In genomic region chr18:71136487-71136886, GRCh38 we compare ENCODE assay signal across 15 cellular contexts.
"Had no signal": no experiment of that assay in that cellular context is flagged by ENCODE, and none has a peak within 500 bp of the region (broad histone marks: within the 10 kb centered on the region; RNA-seq: fewer than 3 reads in every experiment).

No MANE protein-coding gene starts in this region.

- H3K4me1 ChIP-seq: neural progenitor cell, upper lobe of left lung had no signal

- ATAC-seq: activated CD4-positive, CD25-positive, alpha-beta regulatory T cell treated with anti-CD3 and anti-CD28 coated beads, Interleukin-2, amount 50 U/mL, for 24 hours; stimulated activated memory B cell treated with anti-CD40 and anti-IgM and Interleukin-4, amounts not matched to agents 10 μg/mL and 1 μg/mL and 100 μg/mL, for 72 hours; T-cell had no signal

- H3K9me3 Mint-ChIP-seq: neural progenitor cell, T-cell had no signal

- H3K27me3 Mint-ChIP-seq: activated naive CD8-positive, alpha-beta T cell treated with anti-CD3 and anti-CD28 coated beads, Interleukin-2, amount 10 ng/mL, durations not matched to agents 7 days and 5 days; naive B cell; stimulated activated memory B cell treated with anti-CD40 and anti-IgM and Interleukin-4, amounts not matched to agents 10 μg/mL and 1 μg/mL and 100 μg/mL, for 72 hours had no signal

- H3K27ac ChIP-seq: neural progenitor cell, ovary, SK-N-MC, upper lobe of left lung had no signal

- H3K27me3 ChIP-seq: neural progenitor cell, ovary, upper lobe of left lung had no signal

- H3K27ac Mint-ChIP-seq: activated naive CD8-positive, alpha-beta T cell treated with anti-CD3 and anti-CD28 coated beads, Interleukin-2, amount 10 ng/mL, durations not matched to agents 7 days and 5 days; naive B cell; neural progenitor cell; stimulated activated memory B cell treated with anti-CD40 and anti-IgM and Interleukin-4, amounts not matched to agents 10 μg/mL and 1 μg/mL and 100 μg/mL, for 72 hours; T-cell had no signal

- DNase-seq: activated CD4-positive, alpha-beta T cell treated with anti-CD3 and anti-CD28 coated beads, Interleukin-2, amount 50 U/mL, for 1 hour; activated naive CD4-positive, alpha-beta T cell; activated naive CD8-positive, alpha-beta T cell treated with anti-CD3 and anti-CD28 coated beads, Interleukin-2, amount 10 ng/mL, durations not matched to agents 7 days and 5 days; aorta; naive B cell; ovary; stimulated activated CD4-positive, alpha-beta T cell treated with anti-CD3 and anti-CD28 coated beads, Interleukin-2, amount 100 ng/mL, for 48 hours; T-cell; T-helper 9 cell; upper lobe of left lung had no signal

- H2AFZ ChIP-seq: neural progenitor cell had no signal

- H3K4me3 ChIP-seq: lung, neural progenitor cell, ovary, SK-N-MC, upper lobe of left lung had no signal

- H3K4me2 ChIP-seq: neural progenitor cell had no signal

- H3K36me3 ChIP-seq: neural progenitor cell, ovary, upper lobe of left lung had no signal

- H3K36me3 Mint-ChIP-seq: activated naive CD8-positive, alpha-beta T cell treated with anti-CD3 and anti-CD28 coated beads, Interleukin-2, amount 10 ng/mL, durations not matched to agents 7 days and 5 days; naive B cell; neural progenitor cell; stimulated activated memory B cell treated with anti-CD40 and anti-IgM and Interleukin-4, amounts not matched to agents 10 μg/mL and 1 μg/mL and 100 μg/mL, for 72 hours; T-cell had no signal

- H3K4me1 Mint-ChIP-seq: activated naive CD8-positive, alpha-beta T cell treated with anti-CD3 and anti-CD28 coated beads, Interleukin-2, amount 10 ng/mL, durations not matched to agents 7 days and 5 days; naive B cell; neural progenitor cell; stimulated activated memory B cell treated with anti-CD40 and anti-IgM and Interleukin-4, amounts not matched to agents 10 μg/mL and 1 μg/mL and 100 μg/mL, for 72 hours; T-cell had no signal

- H3K4me3 Mint-ChIP-seq: activated naive CD8-positive, alpha-beta T cell treated with anti-CD3 and anti-CD28 coated beads, Interleukin-2, amount 10 ng/mL, durations not matched to agents 7 days and 5 days; naive B cell; neural progenitor cell; stimulated activated memory B cell treated with anti-CD40 and anti-IgM and Interleukin-4, amounts not matched to agents 10 μg/mL and 1 μg/mL and 100 μg/mL, for 72 hours; T-cell had no signal

- H3K9me3 ChIP-seq: ovary, upper lobe of left lung had no signal
